Comparison of ENCODE assay signal across 22 cellular contexts in the genomic region with DNA sequence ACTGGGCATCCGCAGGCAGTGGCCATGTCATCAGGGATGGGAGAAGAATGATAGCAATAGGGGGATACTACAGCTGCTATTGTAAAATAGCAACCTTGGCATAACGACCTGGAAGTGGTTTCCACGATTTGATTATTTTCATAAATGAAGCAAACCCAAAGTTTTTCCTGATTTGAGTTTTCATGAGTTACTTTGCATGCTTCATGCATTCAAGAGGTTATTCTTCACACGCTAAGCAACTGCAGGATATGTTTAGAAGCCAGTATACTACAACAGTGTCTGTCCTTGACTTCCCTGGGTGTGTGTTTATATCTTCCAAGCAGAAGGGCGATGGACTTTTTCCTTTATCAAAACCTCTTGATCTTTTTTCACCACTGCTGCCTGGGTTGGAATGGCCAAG.
"Had no signal": no experiment of that assay in that cellular context is flagged by ENCODE, and none has a peak within 500 bp of the region (broad histone marks: within the 10 kb centered on the region; RNA-seq: fewer than 3 reads in every experiment).

No MANE protein-coding gene starts in this region.

- ATAC-seq: left colon; left lung; lower lobe of right lung; mucosa of descending colon; naive thymus-derived CD4-positive, alpha-beta T cell; right lobe of liver; stimulated activated memory B cell treated with anti-CD40 and anti-IgM and Interleukin-4, amounts not matched to agents 10 μg/mL and 1 μg/mL and 100 μg/mL, for 72 hours; stimulated activated naive CD8-positive, alpha-beta T cell treated with anti-CD3 and anti-CD28 coated beads, Interleukin-15, amount 100 ng/mL, for 72 hours had no signal

- DNase-seq: kidney; left colon; left lung; lower lobe of right lung; mammary epithelial cell; mesenchymal stem cell; mucosa of descending colon; naive thymus-derived CD4-positive, alpha-beta T cell; ovary; right lobe of liver; stimulated activated CD4-positive, alpha-beta T cell treated with anti-CD3 and anti-CD28 coated beads, Interleukin-1b, Interleukin-23, amount 100 ng/mL, for 48 hours; stimulated activated CD4-positive, alpha-beta T cell treated with anti-CD3 and anti-CD28 coated beads, Interleukin-2, amount 100 ng/mL, for 48 hours; stimulated activated CD4-positive, alpha-beta T cell treated with anti-CD3 and anti-CD28 coated beads, Interleukin-4, amount 100 ng/mL, for 4 hours; stimulated activated CD8-positive, alpha-beta memory T cell treated with anti-CD3 and anti-CD28 coated beads, Interleukin-4, amount 100 ng/mL, for 48 hours; stimulated activated naive CD4-positive, alpha-beta T cell treated with Interleukin-2 at 50 U/mL for 16 hours; stimulated activated naive CD8-positive, alpha-beta T cell treated with anti-CD3 and anti-CD28 coated beads, Interleukin-15, amount 100 ng/mL, for 72 hours; substantia nigra; uterus had no signal

- H3K27me3 ChIP-seq: left lung, ovary, right atrium auricular region, right lobe of liver, tibial nerve, uterus had no signal

- H3K4me1 ChIP-seq: left lung, lower lobe of right lung, right atrium auricular region, tibial nerve, uterus had no signal

- H3K36me3 ChIP-seq: left lung, lower lobe of right lung, ovary, right atrium auricular region, right lobe of liver, tibial nerve, uterus had no signal

- H3K27ac ChIP-seq: left lung, lower lobe of right lung, ovary, right atrium auricular region, right lobe of liver, tibial nerve, uterus had no signal

- H3K9me3 ChIP-seq: left lung, lower lobe of right lung, mucosa of descending colon, ovary, right atrium auricular region, right lobe of liver, tibial nerve, uterus had no signal

- FAIRE-seq: kidney had no signal

- H3K4me3 ChIP-seq: left lung, lower lobe of right lung, mucosa of descending colon, ovary, right atrium auricular region, right lobe of liver, smooth muscle cell, tibial nerve, uterus had no signal
